9 cellular contexts compared by ENCODE assay signal in genomic region chr6:42572523-42572922, GRCh38. TPM values are rescaled to one million over a fixed set of nuclear protein-coding genes. Genes with fewer than 3 reads are reported as not detected.
DNase-seq lines count a peak whose midpoint lies in the region; ATAC-seq and TF ChIP-seq lines count a peak whose summit lies in the region.
"Had no signal": no experiment of that assay in that cellular context is flagged by ENCODE, and none has a peak within 500 bp of the region (broad histone marks: within the 10 kb centered on the region; RNA-seq: fewer than 3 reads in every experiment).

No MANE protein-coding gene starts in this region.

- peaks cover 15% of the 10 kb centered on the region for H3K4me1 ChIP-seq in PC-3 (ENCODE audit: insufficient read depth, low read length)

- peak; percentile 60 for DNase-seq in DMS53 (lab: John Stamatoyannopoulos, UW)
- DNase-seq in activated T-helper 2 cell treated with anti-CD3 and anti-CD28 coated beads, Interferon-gamma antibody, Interleukin-2, Interleukin-4, amounts not matched to agents 10 μg/mL and 5 μg/mL and 100 μg/mL, durations not matched to agents 14 hours and 24 hours and 36 hours (ENCODE audit: low spot score) = no peak
- no peak for DNase-seq in HFFc6
- no peak for DNase-seq in brain microvascular endothelial cell
- no peak for DNase-seq in AG08396 (ENCODE audit: low spot score)
- DNase-seq in PC-3 = no peak

- H3K9me2 ChIP-seq in PC-3 (replicated peaks; ENCODE audit: low read length) = no peaks in the 10 kb centered on the region

- no peaks in the 10 kb centered on the region for H3K27me3 Mint-ChIP-seq in activated T-helper 2 cell treated with anti-CD3 and anti-CD28 coated beads, Interferon-gamma antibody, Interleukin-2, Interleukin-4, amounts not matched to agents 10 μg/mL and 5 μg/mL and 100 μg/mL, durations not matched to agents 14 hours and 24 hours and 36 hours (ENCODE audit: low read depth)
- H3K27me3 Mint-ChIP-seq in HFFc6 (ENCODE audit: insufficient read depth) = no peaks in the 10 kb centered on the region; the same call in 1 of the 2 replicates

- H3K4me1 Mint-ChIP-seq in activated T-helper 2 cell treated with anti-CD3 and anti-CD28 coated beads, Interferon-gamma antibody, Interleukin-2, Interleukin-4, amounts not matched to agents 10 μg/mL and 5 μg/mL and 100 μg/mL, durations not matched to agents 14 hours and 24 hours and 36 hours (ENCODE audit: low read depth) = peaks cover 44% of the 10 kb centered on the region
- peaks cover 39% of the 10 kb centered on the region for H3K4me1 Mint-ChIP-seq in HFFc6 (ENCODE audit: low read depth)
- H3K4me1 Mint-ChIP-seq: neural crest cell had no signal

- H3K36me3 ChIP-seq in brain microvascular endothelial cell (replicated peaks) = no peaks in the 10 kb centered on the region
- peaks cover 13% of the 10 kb centered on the region for H3K36me3 ChIP-seq in PC-3 (ENCODE audit: low read depth, low read length)

- ATAC-seq in GM19455 (IDR thresholded peaks at IDR 0.05; ENCODE audit: unreplicated experiment) = peak; percentile 80
- peak; percentile 79 for ATAC-seq in HG03442 (IDR thresholded peaks at IDR 0.05; ENCODE audit: unreplicated experiment)
- ATAC-seq in PC-3 = no peak

- POLR2A ChIA-PET in PC-3 (lab: Charles Lee; ENCODE audit: unreplicated experiment) = no interaction called here

- H3K36me3 Mint-ChIP-seq in activated T-helper 2 cell treated with anti-CD3 and anti-CD28 coated beads, Interferon-gamma antibody, Interleukin-2, Interleukin-4, amounts not matched to agents 10 μg/mL and 5 μg/mL and 100 μg/mL, durations not matched to agents 14 hours and 24 hours and 36 hours (ENCODE audit: low read depth) = peaks cover 48% of the 10 kb centered on the region
- peaks cover 19% of the 10 kb centered on the region for H3K36me3 Mint-ChIP-seq in HFFc6 (ENCODE audit: low read depth)

- H3K9ac ChIP-seq in PC-3 (ENCODE audit: low read length) = no peak overlapping the region

- peak overlapping the region; percentile 31 for H3K27ac Mint-ChIP-seq in activated T-helper 2 cell treated with anti-CD3 and anti-CD28 coated beads, Interferon-gamma antibody, Interleukin-2, Interleukin-4, amounts not matched to agents 10 μg/mL and 5 μg/mL and 100 μg/mL, durations not matched to agents 14 hours and 24 hours and 36 hours
- no peak overlapping the region for H3K27ac Mint-ChIP-seq in HFFc6

- H3K4me3 Mint-ChIP-seq in activated T-helper 2 cell treated with anti-CD3 and anti-CD28 coated beads, Interferon-gamma antibody, Interleukin-2, Interleukin-4, amounts not matched to agents 10 μg/mL and 5 μg/mL and 100 μg/mL, durations not matched to agents 14 hours and 24 hours and 36 hours (ENCODE audit: low read depth) = no peak overlapping the region
- H3K4me3 Mint-ChIP-seq in HFFc6 = no peak overlapping the region
- H3K4me3 Mint-ChIP-seq: neural crest cell had no signal

- no peaks in the 10 kb centered on the region for H4K20me1 ChIP-seq in PC-3 (ENCODE audit: low read length)

- H3K27me3 ChIP-seq in brain microvascular endothelial cell (replicated peaks) = no peaks in the 10 kb centered on the region
- H3K27me3 ChIP-seq in PC-3 (ENCODE audit: low read length) = no peaks in the 10 kb centered on the region

- TF ChIP-seq CTCF in HFFc6 (IDR thresholded peaks at IDR 0.05) (no peak), brain microvascular endothelial cell (IDR thresholded peaks at IDR 0.05; ENCODE audit: low read depth, low read length, missing control alignments) (no peak), PC-3 (conservative IDR thresholded peaks at IDR 0.05; ENCODE audit: low read depth, low read length) (no peak)

- BruUV-seq in PC-3 (replicated peaks; lab: Mats Ljungman, UMichigan) = no TSS peak

- H3K27ac ChIP-seq in brain microvascular endothelial cell = no peak overlapping the region
- no peak overlapping the region for H3K27ac ChIP-seq in PC-3 (ENCODE audit: low read length)

- in situ Hi-C loops in brain microvascular endothelial cell (cut with HindIII; ENCODE audit: low pct_ligation_motif_present, low sequenced_read_pairs) = no loop called here

- no peak overlapping the region for H3K4me3 ChIP-seq in brain microvascular endothelial cell (ENCODE audit: low read depth, low read length)
- H3K4me3 ChIP-seq in PC-3 (ENCODE audit: low read length) = no peak overlapping the region

- H2AFZ ChIP-seq in PC-3 (ENCODE audit: low read length) = no peak overlapping the region

- CTCF ChIA-PET in PC-3 (lab: Charles Lee) = interaction anchor here (1.5 kb wide), 1 partner anchor 25 kb away, joined by 3 read pairs; no protein-coding TSS in a partner anchor

- no peaks in the 10 kb centered on the region for H3F3A ChIP-seq in PC-3 (ENCODE audit: low read length, unreplicated experiment)

- H3K9me3 Mint-ChIP-seq in activated T-helper 2 cell treated with anti-CD3 and anti-CD28 coated beads, Interferon-gamma antibody, Interleukin-2, Interleukin-4, amounts not matched to agents 10 μg/mL and 5 μg/mL and 100 μg/mL, durations not matched to agents 14 hours and 24 hours and 36 hours = no peaks in the 10 kb centered on the region
- no peaks in the 10 kb centered on the region for H3K9me3 Mint-ChIP-seq in HFFc6
- H3K9me3 Mint-ChIP-seq: neural crest cell had no signal

- H3K4me2 ChIP-seq in PC-3 (ENCODE audit: low read length) = no peak overlapping the region

- no peaks in the 10 kb centered on the region for H3K9me3 ChIP-seq in PC-3 (ENCODE audit: low read length)

- intact Hi-C loops in activated T-helper 2 cell treated with anti-CD3 and anti-CD28 coated beads, Interferon-gamma antibody, Interleukin-2, Interleukin-4, amounts not matched to agents 10 μg/mL and 5 μg/mL and 100 μg/mL, durations not matched to agents 14 hours and 24 hours and 36 hours (cut with micrococcal nuclease) = no loop called here
- intact Hi-C loops in PC-3 (cut with micrococcal nuclease) = no loop called here

- peaks cover 81% of the 10 kb centered on the region for H3K79me2 ChIP-seq in PC-3 (ENCODE audit: low read length)

RNA-seq across cellular contexts. Expression of gene UBR2, which starts 8.7 kb away (rescaled TPM):
- total RNA-seq in activated T-helper 2 cell treated with anti-CD3 and anti-CD28 coated beads, Interferon-gamma antibody, Interleukin-2, Interleukin-4, amounts not matched to agents 10 μg/mL and 5 μg/mL and 100 μg/mL, durations not matched to agents 14 hours and 24 hours and 36 hours = 28.6 and 29.6 TPM in 2 replicates
- 10 to 100 TPM; 18.0 to 20.5 (median 19.9) TPM for total RNA-seq in HFFc6 (2021; fragmentation: NEBNext Ultra II Directional; extraction: Animal tissue kit (Norgen Biotek cat#: 25700))
- 15.7 and 19.6 TPM in 2 replicates for total RNA-seq in PC-3 (2014; rRNA removed)
